In the genomic region with DNA sequence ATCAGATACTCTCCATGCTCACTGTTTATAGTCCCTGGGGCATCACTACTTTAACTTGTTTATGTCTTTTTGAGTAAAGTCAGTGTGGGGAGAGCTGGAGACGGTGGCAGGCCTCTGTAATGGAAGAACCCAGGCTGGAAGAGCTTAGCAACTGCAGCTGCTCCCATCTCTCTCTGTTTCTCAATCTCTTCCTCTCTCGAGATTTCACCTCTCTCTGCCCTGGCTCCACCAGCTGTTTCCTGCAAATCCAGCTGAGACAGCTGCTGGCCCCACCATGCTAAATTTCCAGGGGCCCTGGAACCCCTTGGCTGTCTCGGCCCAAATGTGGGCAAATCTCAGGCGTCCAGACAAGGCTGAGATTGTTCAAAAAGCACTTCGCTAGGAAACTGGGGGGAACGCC, we compare ENCODE assay signal across 18 cellular contexts. TPM values are rescaled to one million over a fixed set of nuclear protein-coding genes. Genes with fewer than 3 reads are reported as not detected.
A peak's percentile ranks its signal among the peaks of the same experiment; 100 is the strongest.
DNase-seq lines count a peak whose midpoint lies in the region; ATAC-seq and TF ChIP-seq lines count a peak whose summit lies in the region.
"Had no signal": no experiment of that assay in that cellular context is flagged by ENCODE, and none has a peak within 500 bp of the region (broad histone marks: within the 10 kb centered on the region; RNA-seq: fewer than 3 reads in every experiment).

No MANE protein-coding gene starts in this region.

- TF ChIP-seq RAD21 in IMR-90 (IDR thresholded peaks at IDR 0.05; ENCODE audit: low read length): no peak

- peaks cover 0 to 9% of the 10 kb centered on the region in 2 experiments; a peak in 2 of 4 replicates for H3K79me1 ChIP-seq in IMR-90 (ENCODE audit: low read depth in 1 of 2, low read length in 2 of 2)
- H3K79me1 ChIP-seq in mesenchymal stem cell (replicated peaks; ENCODE audit: low read length, poor library complexity, severe bottlenecking): no peaks in the 10 kb centered on the region

- CTCF ChIA-PET in IMR-90 (lab: Yijun Ruan, JAX): interaction anchor here (1.1 kb wide), 1 partner anchor 25 kb away, joined by 3 read pairs; no protein-coding TSS in a partner anchor

- POLR2A ChIA-PET in IMR-90 (lab: Charles Lee; ENCODE audit: unreplicated experiment): no interaction called here

- H3K4ac ChIP-seq in IMR-90 (ENCODE audit: low read depth, low read length) (no peak overlapping the region), mesenchymal stem cell (ENCODE audit: low read depth in 1 of 2, low read length in 2 of 2) (no peak overlapping the region)

- H2AK5ac ChIP-seq in IMR-90 (ENCODE audit: low read depth, low read length) (no peak overlapping the region), mesenchymal stem cell (ENCODE audit: low read length, severe bottlenecking) (no peak overlapping the region)

- DNase-seq in IMR-90 (no peak), fibroblast of peridontal ligament (ENCODE audit: extremely low read depth) (peak; percentile 54), mesenchymal stem cell (peak; percentile 74), omental fat pad (ENCODE audit: low spot score) (no peak), dorsolateral prefrontal cortex (no peak)
- DNase-seq: activated CD4-positive, alpha-beta T cell treated with anti-CD3 and anti-CD28 coated beads, Interleukin-2, amount 50 U/mL, for 1 hour; activated naive CD4-positive, alpha-beta T cell treated with anti-CD3 and anti-CD28 coated beads, Interleukin-2, amount 10 ng/mL, durations not matched to agents 7 days and 5 days; GOT3; NCI-H187; SHP77; stimulated activated naive CD4-positive, alpha-beta T cell; T-cell had no signal

- H3K18ac ChIP-seq in IMR-90 (ENCODE audit: low read depth, low read length) (peak overlapping the region; percentile 15; the same call in 1 of the 2 replicates), mesenchymal stem cell (ENCODE audit: low read depth in 1 of 2, low read length in 2 of 2) (no peak overlapping the region)

- no peak overlapping the region for H3K56ac ChIP-seq in IMR-90 (ENCODE audit: extremely low read depth, insufficient read depth, low read length)

- H4K91ac ChIP-seq in IMR-90 (ENCODE audit: insufficient read depth, low read depth, low read length): no peak overlapping the region
- H4K91ac ChIP-seq in mesenchymal stem cell (ENCODE audit: low read length): no peak overlapping the region

- H2BK20ac ChIP-seq in IMR-90 (ENCODE audit: low read depth, low read length): no peak overlapping the region

- BruUV-seq in IMR-90 (replicated peaks; lab: Mats Ljungman, UMichigan): no TSS peak

- peak overlapping the region; percentile 25; the same call in 1 of the 2 replicates for H4K5ac ChIP-seq in IMR-90 (ENCODE audit: low read depth, low read length)

- TF ChIP-seq CTCF in IMR-90 (conservative IDR thresholded peaks at IDR 0.05; ENCODE audit: low read depth, low read length) (no peak), omental fat pad (IDR thresholded peaks at IDR 0.05) (no peak), dorsolateral prefrontal cortex (IDR thresholded peaks at IDR 0.05 in 54 of 56, conservative IDR thresholded peaks at IDR 0.05 in 2 of 56; ENCODE audit: low read depth in 1 of 56, partially characterized antibody in 56 of 56) (no peak)

- H3K36me3 ChIP-seq in IMR-90 (ENCODE audit: control insufficient read depth, insufficient read depth, low read length): no peaks in the 10 kb centered on the region
- no peaks in the 10 kb centered on the region for H3K36me3 ChIP-seq in mesenchymal stem cell (ENCODE audit: control insufficient read depth in 1 of 2, insufficient read depth in 2 of 2, low read depth in 1 of 2, low read length in 2 of 2)
- no peaks in the 10 kb centered on the region for H3K36me3 ChIP-seq in skeletal muscle satellite cell (ENCODE audit: insufficient read depth, low read length)
- H3K36me3 ChIP-seq: ascending aorta had no signal

- H2BK5ac ChIP-seq in IMR-90 (ENCODE audit: low read depth, low read length, poor library complexity, severe bottlenecking): no peak overlapping the region
- no peak overlapping the region for H2BK5ac ChIP-seq in mesenchymal stem cell (ENCODE audit: low read depth, low read length, poor library complexity, severe bottlenecking)

- in situ Hi-C loops in IMR-90 (cut with MboI; ENCODE audit: low sequenced_read_pairs): loop anchor here (25.0 kb wide), 1 partner anchor 550 kb away; a partner anchor contains a TSS

- no peaks in the 10 kb centered on the region for H3K27me3 ChIP-seq in IMR-90 (ENCODE audit: control insufficient read depth, insufficient read depth, low read length)
- H3K27me3 ChIP-seq in mesenchymal stem cell (ENCODE audit: control insufficient read depth in 1 of 2, insufficient read depth in 1 of 2, low read length in 2 of 2): peaks cover 0 to 9% of the 10 kb centered on the region in 2 experiments
- no peaks in the 10 kb centered on the region for H3K27me3 ChIP-seq in skeletal muscle satellite cell (ENCODE audit: control insufficient read depth, insufficient read depth, low read length)
- peaks cover 0 to 7% (median 0%) of the 10 kb centered on the region in 45 donors for H3K27me3 ChIP-seq in dorsolateral prefrontal cortex
- H3K27me3 ChIP-seq: ascending aorta had no signal

- intact Hi-C loops in IMR-90 (cut with micrococcal nuclease) (no loop called here), dorsolateral prefrontal cortex (cut with DNase I) (no loop called here)

- peak overlapping the region; percentile 20; the same call in 1 of the 2 replicates for H3K27ac ChIP-seq in IMR-90 (ENCODE audit: insufficient read depth, low read length)
- no peak overlapping the region for H3K27ac ChIP-seq in mesenchymal stem cell (ENCODE audit: low read length, poor library complexity, severe bottlenecking)
- peak overlapping the region in 2 of 59 donors; percentile 1 to 7 for H3K27ac ChIP-seq in dorsolateral prefrontal cortex
- H3K27ac ChIP-seq: ascending aorta had no signal

- H3K4me1 ChIP-seq in IMR-90 (ENCODE audit: control insufficient read depth, insufficient read depth, low read length) (peaks cover 39% of the 10 kb centered on the region), mesenchymal stem cell (ENCODE audit: control insufficient read depth, insufficient read depth, low read depth, low read length) (peaks cover 6% of the 10 kb centered on the region), skeletal muscle satellite cell (ENCODE audit: control insufficient read depth, insufficient read depth, low read length) (peaks cover 64% of the 10 kb centered on the region)

- H2AK9ac ChIP-seq in IMR-90 (replicated peaks; ENCODE audit: low read depth, low read length, poor library complexity): no peak overlapping the region

- TF ChIP-seq POLR2A in IMR-90 (IDR thresholded peaks at IDR 0.05; ENCODE audit: low read depth, low read length): no peak

- peak overlapping the region; percentile 47 for H2AFZ ChIP-seq in IMR-90 (replicated peaks; ENCODE audit: low read length, poor library complexity)
- H2AFZ ChIP-seq in mesenchymal stem cell (ENCODE audit: low read depth, low read length): no peak overlapping the region

- H3K9ac ChIP-seq in IMR-90 (ENCODE audit: low read depth, low read length): no peak overlapping the region
- H3K9ac ChIP-seq in mesenchymal stem cell (ENCODE audit: low read length): peak overlapping the region; percentile 2
- H3K9ac ChIP-seq in skeletal muscle satellite cell (ENCODE audit: low read depth, low read length): no peak overlapping the region

- H3K9me3 ChIP-seq in IMR-90 (ENCODE audit: control insufficient read depth, insufficient read depth, low read length): no peaks in the 10 kb centered on the region
- H3K9me3 ChIP-seq in mesenchymal stem cell (ENCODE audit: control insufficient read depth, low read length): no peaks in the 10 kb centered on the region
- H3K9me3 ChIP-seq in skeletal muscle satellite cell (replicated peaks; ENCODE audit: low read length): no peaks in the 10 kb centered on the region
- H3K9me3 ChIP-seq: ascending aorta had no signal

- H3K23ac ChIP-seq in IMR-90 (ENCODE audit: low read depth, low read length): no peak overlapping the region
- no peak overlapping the region for H3K23ac ChIP-seq in mesenchymal stem cell (ENCODE audit: low read length in 2 of 2)

- dilution Hi-C loops in IMR-90 (cut with HindIII; ENCODE audit: low sequenced_read_pairs, unreplicated experiment): no loop called here

- H4K8ac ChIP-seq in IMR-90 (ENCODE audit: low read depth in 2 of 2, low read length in 2 of 2) (no peak overlapping the region; a peak in 1 of 4 replicates), mesenchymal stem cell (ENCODE audit: low read length) (no peak overlapping the region)

- H3K14ac ChIP-seq in IMR-90 (replicated peaks; ENCODE audit: low read depth, low read length): no peak overlapping the region
- H3K14ac ChIP-seq in mesenchymal stem cell (ENCODE audit: low read length in 2 of 2): no peak overlapping the region

- H2BK15ac ChIP-seq in IMR-90 (ENCODE audit: low read depth, low read length) (peak overlapping the region; percentile 30; the same call in 1 of the 3 replicates), mesenchymal stem cell (ENCODE audit: low read depth, poor library complexity, severe bottlenecking) (no peak overlapping the region)

- H3K4me2 ChIP-seq in IMR-90 (ENCODE audit: low read depth, low read length): no peak overlapping the region
- no peak overlapping the region for H3K4me2 ChIP-seq in mesenchymal stem cell (ENCODE audit: low read length, poor library complexity, severe bottlenecking)
- H3K4me2 ChIP-seq in skeletal muscle satellite cell (ENCODE audit: low read length): peak overlapping the region; percentile 17

- no peak overlapping the region for H2BK12ac ChIP-seq in mesenchymal stem cell (ENCODE audit: low read length in 2 of 2)

- no peaks in the 10 kb centered on the region for H4K20me1 ChIP-seq in IMR-90 (ENCODE audit: insufficient read depth, low read length)

- 29% methylated on average over 2 of the region's 6 CpGs; no CpG with 5 or more reads in 1 of the 2 experiments for WGBS in IMR-90 (ENCODE audit: extremely low coverage in 2 of 2, insufficient read length in 1 of 2), 2 experiments
- 45% methylated on average over 5 of the region's 6 CpGs for WGBS in mesenchymal stem cell

- no peak overlapping the region for H3K4me3 ChIP-seq in IMR-90 (ENCODE audit: insufficient read depth, low read depth, low read length)
- no peak overlapping the region for H3K4me3 ChIP-seq in mesenchymal stem cell (ENCODE audit: insufficient read depth in 1 of 2, low read depth in 1 of 2, low read length in 2 of 2)
- no peak overlapping the region for H3K4me3 ChIP-seq in skeletal muscle satellite cell (ENCODE audit: low read length)
- H3K4me3 ChIP-seq in dorsolateral prefrontal cortex: no peak overlapping the region
- H3K4me3 ChIP-seq: ascending aorta, lung had no signal

- H2BK120ac ChIP-seq in IMR-90 (ENCODE audit: low read depth, low read length): no peak overlapping the region; the same call in 1 of the 2 replicates
- H2BK120ac ChIP-seq in mesenchymal stem cell (ENCODE audit: low read depth, low read length): no peak overlapping the region

- H3K9me1 ChIP-seq in IMR-90 (ENCODE audit: insufficient read depth, low read length): peaks cover 11% of the 10 kb centered on the region

- ATAC-seq in IMR-90 (ENCODE audit: low read depth) (no peak), omental fat pad (ENCODE audit: low FRiP score) (no peak), HG02571 (IDR thresholded peaks at IDR 0.05; ENCODE audit: unreplicated experiment) (no peak)
- ATAC-seq: HepG2; natural killer cell treated with Interleukin-12 subunit alpha and Interleukin-12 subunit beta and Interleukin-15 and Interleukin-18, amount 100 ng/mL, for 72 hours; T-cell had no signal

RNA-seq across cellular contexts. Expression of a gene that starts 25.8 kb away (rescaled TPM):
- 21.7 and 28.1 TPM in 2 replicates for total RNA-seq in IMR-90 (2012; rRNA removed)
- 5.7 and 8.5 TPM in 2 replicates for polyA plus RNA-seq in IMR-90 (2012; rRNA removed)
- polyA plus RNA-seq in IMR-90 (2012; cell fraction: cytosol; rRNA removed): 1.8 and 1.9 TPM in 2 replicates
- polyA plus RNA-seq in IMR-90 (2012; cell fraction: nucleus; rRNA removed; ENCODE audit: low replicate concordance): 7.5 and 25.7 TPM in 2 replicates
- polyA plus RNA-seq in mesenchymal stem cell (2013, experiment 1 of 2): 18.2 TPM
- polyA plus RNA-seq in mesenchymal stem cell (2013, experiment 2 of 2): 18.0 TPM
- 21.6 and 30.4 TPM in 2 replicates for total RNA-seq in skeletal muscle satellite cell (2012; rRNA removed)
- total RNA-seq in omental fat pad: 10 to 100 TPM; 14.9 to 37.8 (median 21.9) TPM
- 10 to 100 TPM; 32.8 to 92.3 (median 49.6) TPM for total RNA-seq in dorsolateral prefrontal cortex

Comparison
In these comparisons a context has a peak if more than half of its experiments do, and no peak if none do; other contexts are left out.
1. DNase-seq: peak in fibroblast of peridontal ligament (single experiment) and mesenchymal stem cell (single experiment); none in IMR-90 (single experiment), omental fat pad (single experiment) and dorsolateral prefrontal cortex (0 of 10).